Comparison of ENCODE assay signal across 8 cellular contexts in the genomic region with DNA sequence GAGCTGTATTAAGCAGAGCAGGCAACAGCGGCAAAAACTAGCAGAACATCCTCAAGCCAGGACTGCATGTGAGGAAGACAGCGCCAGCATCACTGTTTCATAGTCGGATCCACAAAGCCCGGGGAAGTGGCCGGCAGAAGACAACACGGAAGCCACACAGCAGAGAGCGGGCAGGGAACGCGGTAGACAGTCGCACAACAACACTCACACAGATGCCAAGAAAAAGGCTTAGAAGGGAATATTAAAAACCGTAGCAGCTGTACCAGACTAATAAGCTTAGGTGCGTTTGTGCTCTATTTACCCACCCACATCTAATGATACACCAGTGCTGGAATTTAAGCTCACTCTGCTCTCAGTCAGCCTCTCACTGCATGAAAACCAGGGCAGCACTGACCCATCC. TPM values are rescaled to one million over a fixed set of nuclear protein-coding genes. Genes with fewer than 3 reads are reported as not detected.
DNase-seq lines count a peak whose midpoint lies in the region; ATAC-seq and TF ChIP-seq lines count a peak whose summit lies in the region.

No MANE protein-coding gene starts in this region.

- POLR2A ChIA-PET in naive thymus-derived CD8-positive, alpha-beta T cell (lab: Charles Lee) = interaction anchor here (1.8 to 2.0 kb wide), 2 partner anchors 10 to 20 kb away, joined by 4 to 12 read pairs; no protein-coding TSS in a partner anchor
- POLR2A ChIA-PET in GM10248 (lab: Yijun Ruan, JAX) = no interaction called here

- no peaks in the 10 kb centered on the region for H3K9me3 Mint-ChIP-seq in naive thymus-derived CD8-positive, alpha-beta T cell

- H3K4me1 Mint-ChIP-seq in naive thymus-derived CD8-positive, alpha-beta T cell = peaks cover 16 to 37% (median 24%) of the 10 kb centered on the region in 4 donors

- H3K36me3 ChIP-seq in colonic mucosa = no peaks in the 10 kb centered on the region

- no peaks in the 10 kb centered on the region for H3K27me3 ChIP-seq in colonic mucosa

- intact Hi-C loops in colonic mucosa (cut with DNase I) = no loop called here

- peak; percentile 73 to 80 for ATAC-seq in naive thymus-derived CD8-positive, alpha-beta T cell
- ATAC-seq in GM21367 (IDR thresholded peaks at IDR 0.05; ENCODE audit: unreplicated experiment) = no peak

- H3K4me1 ChIP-seq in colonic mucosa = peaks cover 10% of the 10 kb centered on the region

- H3K9ac ChIP-seq in colonic mucosa (ENCODE audit: low read depth in 2 of 2, low read length in 2 of 2) = peak overlapping the region in 1 of 2 donors; percentile 32

- TF ChIP-seq CTCF in AG10803 (conservative IDR thresholded peaks at IDR 0.05; ENCODE audit: low read length) (no peak), colonic mucosa (IDR thresholded peaks at IDR 0.05) (no peak), GM10248 (IDR thresholded peaks at IDR 0.05; ENCODE audit: control extremely low read depth, extremely low read depth, low read depth, missing control alignments) (no peak)

- no peaks in the 10 kb centered on the region for H3K9me3 ChIP-seq in colonic mucosa

- H3K27ac ChIP-seq in colonic mucosa = peak overlapping the region; percentile 30

- DNase-seq in AG10803 (ENCODE audit: low read depth) (no peak), NCI-H1694 treated with DMSO at 0.1 percent for 48 hours (lab: John Stamatoyannopoulos, UW) (peak; percentile 37), colonic mucosa (no peak), SIG-M5 treated with dmso at 0.1 percent for 504 hours (lab: John Stamatoyannopoulos, UW; ENCODE audit: unreplicated experiment) (no peak), H4 (ENCODE audit: low spot score) (no peak), GM10248 (ENCODE audit: extremely low spot score) (no peak)
- DNase-seq in naive thymus-derived CD8-positive, alpha-beta T cell = peak in 1 of 10 donors; percentile 11

- peaks cover 0 to 4% (median 2%) of the 10 kb centered on the region in 5 donors for H3K27me3 Mint-ChIP-seq in naive thymus-derived CD8-positive, alpha-beta T cell

- no peaks in the 10 kb centered on the region for H3K36me3 Mint-ChIP-seq in naive thymus-derived CD8-positive, alpha-beta T cell

- H3K4me3 Mint-ChIP-seq in naive thymus-derived CD8-positive, alpha-beta T cell = peak overlapping the region; percentile 61 to 87 (median 78)

- CTCF ChIA-PET in GM10248 (lab: Yijun Ruan, JAX) = interaction anchor here (1.3 to 5.4 kb wide), 3 partner anchors 9 to 39 kb away, joined by 3 to 34 read pairs (median 7); no protein-coding TSS in a partner anchor

- H3K4me3 ChIP-seq in AG10803 (ENCODE audit: low read length) (peak overlapping the region; percentile 45), colonic mucosa (peak overlapping the region; percentile 17)

- peak overlapping the region in 3 of 10 donors; percentile 27 to 75 (median 63) for H3K27ac Mint-ChIP-seq in naive thymus-derived CD8-positive, alpha-beta T cell

RNA-seq across cellular contexts. Expression of a gene that starts 16.0 kb away (rescaled TPM):
- 10 to 100 TPM; 29.6 to 31.6 TPM for total RNA-seq in colonic mucosa
- total RNA-seq in naive thymus-derived CD8-positive, alpha-beta T cell = 10 to 100 TPM; 11.8 to 12.3 TPM
- 1 to 10 TPM; 5.0 to 8.5 (median 6.4) TPM for polyA plus RNA-seq in naive thymus-derived CD8-positive, alpha-beta T cell
- total RNA-seq in H4 (2014; rRNA removed; shearing (Covaris generic)) = 1.9 and 2.7 TPM in 2 replicates

RNA-seq across cellular contexts. Expression of a gene that starts 16.3 kb away (rescaled TPM):
- under 1 TPM; 0.32 to 0.49 TPM for total RNA-seq in colonic mucosa
- total RNA-seq in naive thymus-derived CD8-positive, alpha-beta T cell = not detected
- polyA plus RNA-seq in naive thymus-derived CD8-positive, alpha-beta T cell = under 1 TPM in 1 of 3 donors, not detected in 2; 0.05 TPM
- total RNA-seq in H4 (2014; rRNA removed; shearing (Covaris generic)) = not detected in 2 replicates
